24 cellular contexts compared by ENCODE assay signal in genomic region chr2:128289439-128289838, GRCh38. TPM values are rescaled to one million over a fixed set of nuclear protein-coding genes. Genes with fewer than 3 reads are reported as not detected.
A peak's percentile ranks its signal among the peaks of the same experiment; 100 is the strongest.
DNase-seq lines count a peak whose midpoint lies in the region; ATAC-seq, FAIRE-seq and TF ChIP-seq lines count a peak whose summit lies in the region.
"Had no signal": no experiment of that assay in that cellular context is flagged by ENCODE, and none has a peak within 500 bp of the region (broad histone marks: within the 10 kb centered on the region; RNA-seq: fewer than 3 reads in every experiment).

No MANE protein-coding gene starts in this region.

- no peak overlapping the region for H3K4me2 ChIP-seq in mammary epithelial cell (ENCODE audit: insufficient read depth, low read depth, low read length)

- no peak for TF ChIP-seq POLR2A in prostate gland (IDR thresholded peaks at IDR 0.05)

- H3K79me2 ChIP-seq in mammary epithelial cell (ENCODE audit: insufficient read depth, low read length) = peaks cover 76% of the 10 kb centered on the region

- in situ Hi-C loops in mammary epithelial cell (cut with MboI; ENCODE audit: low sequenced_read_pairs in 2 of 2) = no loop called here

- H3K9me3 ChIP-seq in prostate gland = no peaks in the 10 kb centered on the region
- no peaks in the 10 kb centered on the region for H3K9me3 ChIP-seq in mammary epithelial cell (replicated peaks; ENCODE audit: insufficient read depth, low read length)
- H3K9me3 ChIP-seq: gastroesophageal sphincter had no signal

- dilution Hi-C loops in mammary epithelial cell (cut with HindIII; ENCODE audit: low sequenced_read_pairs) = no loop called here

- peak; percentile 40 for FAIRE-seq in bronchial epithelial cell (lab: Jason Lieb, UNC)
- FAIRE-seq: GM18507, islet of Langerhans had no signal

- H2AFZ ChIP-seq in mammary epithelial cell (ENCODE audit: low read depth, low read length) = no peak overlapping the region

- H3K4me1 ChIP-seq in prostate gland (replicated peaks) (peaks cover 4% of the 10 kb centered on the region), mammary epithelial cell (ENCODE audit: insufficient read depth, low read length) (peaks cover 17% of the 10 kb centered on the region)

- intact Hi-C loops in Right ventricle myocardium superior (cut with DNase I) (no loop called here), left cardiac atrium (cut with DNase I) (no loop called here), prostate gland (cut with DNase I) (no loop called here), mammary epithelial cell (cut with micrococcal nuclease) (no loop called here)

- peaks cover 20% of the 10 kb centered on the region for H3K36me3 ChIP-seq in bronchial epithelial cell (ENCODE audit: control insufficient read depth, insufficient read depth, low read length)
- H3K36me3 ChIP-seq in prostate gland = no peaks in the 10 kb centered on the region
- H3K36me3 ChIP-seq in mammary epithelial cell (ENCODE audit: insufficient read depth, low read length) = no peaks in the 10 kb centered on the region

- TF ChIP-seq CTCF in bronchial epithelial cell (IDR thresholded peaks at IDR 0.05; ENCODE audit: insufficient read depth, low read length, severe bottlenecking) = no peak
- TF ChIP-seq CTCF in prostate gland (IDR thresholded peaks at IDR 0.05) = no peak
- TF ChIP-seq CTCF in mammary epithelial cell (conservative IDR thresholded peaks at IDR 0.05 in 1 of 2, IDR thresholded peaks at IDR 0.05 in 1 of 2; ENCODE audit: extremely low read depth in 1 of 2, insufficient read depth in 1 of 2, low read depth in 1 of 2, low read length in 2 of 2) = no peak

- WGBS in prostate gland = 82% methylated on average over 10 of the region's 10 CpGs
- 96% methylated on average over 7 of the region's 10 CpGs for WGBS in mammary epithelial cell (ENCODE audit: low coverage, missing lambda C conversion rate)

- no peak overlapping the region for H3K27ac ChIP-seq in prostate gland
- no peak overlapping the region for H3K27ac ChIP-seq in mammary epithelial cell (ENCODE audit: insufficient read depth, low read depth, low read length)
- H3K27ac ChIP-seq: coronary artery, gastroesophageal sphincter had no signal

- CTCF ChIA-PET in mammary epithelial cell (lab: Charles Lee; ENCODE audit: low non-redundant PET) = no interaction called here

- H4K20me1 ChIP-seq in mammary epithelial cell (ENCODE audit: insufficient read depth, low read length) = no peaks in the 10 kb centered on the region

- DNase-seq in Right ventricle myocardium superior (peak; percentile 43), left cardiac atrium (no peak), bronchial epithelial cell (ENCODE audit: low read depth) (no peak), iPS-NIHi7 (ENCODE audit: extremely low spot score) (peak; percentile 56), prostate gland (ENCODE audit: low spot score) (no peak), mammary epithelial cell (no peak), DMS114 treated with DMSO at 0.1 percent for 48 hours (lab: John Stamatoyannopoulos, UW; ENCODE audit: unreplicated experiment) (no peak)
- DNase-seq: ACHN; activated CD4-positive, alpha-beta T cell treated with anti-CD3 and anti-CD28 coated beads for 48 hours; activated CD8-positive, alpha-beta memory T cell treated with anti-CD3 and anti-CD28 coated beads, Interleukin-2, amount 50 U/mL, for 4 hours; activated naive CD4-positive, alpha-beta T cell; CD4-positive, CD25-positive, alpha-beta regulatory T cell; DND-41; mesenchymal stem cell; NCI-H1930; nephron progenitor cell; PC-3; stimulated activated naive CD8-positive, alpha-beta T cell treated with anti-CD3 and anti-CD28 coated beads, Interleukin-15, amount 100 ng/mL, for 72 hours; T-helper 9 cell had no signal

- H3K4me3 ChIP-seq in bronchial epithelial cell (ENCODE audit: low read depth, low read length) (no peak overlapping the region), prostate gland (no peak overlapping the region), mammary epithelial cell (replicated peaks in 1 of 3; ENCODE audit: insufficient read depth in 1 of 3, low read depth in 2 of 3, low read length in 3 of 3) (no peak overlapping the region)
- H3K4me3 ChIP-seq: coronary artery, gastroesophageal sphincter had no signal

- H3K27me3 ChIP-seq in bronchial epithelial cell (ENCODE audit: control insufficient read depth, insufficient read depth, low read length) = no peaks in the 10 kb centered on the region
- H3K27me3 ChIP-seq in prostate gland (replicated peaks; ENCODE audit: insufficient read depth) = no peaks in the 10 kb centered on the region
- no peaks in the 10 kb centered on the region for H3K27me3 ChIP-seq in mammary epithelial cell (ENCODE audit: insufficient read depth, low read length)
- H3K27me3 ChIP-seq: gastroesophageal sphincter had no signal

- no peak overlapping the region for H3K9ac ChIP-seq in mammary epithelial cell (ENCODE audit: insufficient read depth, low read length)

- ATAC-seq in Right ventricle myocardium superior (ENCODE audit: poor library complexity) = no peak
- ATAC-seq in left cardiac atrium = no peak
- no peak for ATAC-seq in HG02973 (IDR thresholded peaks at IDR 0.05; ENCODE audit: unreplicated experiment)
- ATAC-seq: gastroesophageal sphincter; PC-3; stimulated activated naive CD8-positive, alpha-beta T cell treated with anti-CD3 and anti-CD28 coated beads, Interleukin-15, amount 100 ng/mL, for 72 hours had no signal

- BruUV-seq in mammary epithelial cell (replicated peaks; lab: Mats Ljungman, UMichigan) = no TSS peak

RNA-seq across cellular contexts. Expression of gene HS6ST1, which starts 29.2 kb away (rescaled TPM):
- total RNA-seq in Right ventricle myocardium superior = 35.1 TPM
- total RNA-seq in left cardiac atrium = 10 to 100 TPM; 14.3 to 19.3 TPM
- 19.2 and 21.3 TPM in 2 replicates for total RNA-seq in bronchial epithelial cell
- total RNA-seq in prostate gland = 100 to 1,000 TPM in 1 of 2 donors, 10 to 100 TPM in 1; 69.0 to 233 TPM
- total RNA-seq in mammary epithelial cell = 10 to 100 TPM; 22.7 to 61.0 TPM
- 13.2 TPM for polyA plus RNA-seq in mammary epithelial cell
- 11.2 TPM for polyA minus RNA-seq in mammary epithelial cell

Comparison
In these comparisons a context has a peak if more than half of its experiments do, and no peak if none do; other contexts are left out.
1. DNase-seq: peak in Right ventricle myocardium superior (single experiment) and iPS-NIHi7 (single experiment); none in left cardiac atrium (single experiment), bronchial epithelial cell (single experiment), prostate gland (single experiment), mammary epithelial cell (single experiment) and DMS114 treated with DMSO at 0.1 percent for 48 hours (single experiment).